Comparison of ENCODE assay signal across 17 cellular contexts in the genomic region with DNA sequence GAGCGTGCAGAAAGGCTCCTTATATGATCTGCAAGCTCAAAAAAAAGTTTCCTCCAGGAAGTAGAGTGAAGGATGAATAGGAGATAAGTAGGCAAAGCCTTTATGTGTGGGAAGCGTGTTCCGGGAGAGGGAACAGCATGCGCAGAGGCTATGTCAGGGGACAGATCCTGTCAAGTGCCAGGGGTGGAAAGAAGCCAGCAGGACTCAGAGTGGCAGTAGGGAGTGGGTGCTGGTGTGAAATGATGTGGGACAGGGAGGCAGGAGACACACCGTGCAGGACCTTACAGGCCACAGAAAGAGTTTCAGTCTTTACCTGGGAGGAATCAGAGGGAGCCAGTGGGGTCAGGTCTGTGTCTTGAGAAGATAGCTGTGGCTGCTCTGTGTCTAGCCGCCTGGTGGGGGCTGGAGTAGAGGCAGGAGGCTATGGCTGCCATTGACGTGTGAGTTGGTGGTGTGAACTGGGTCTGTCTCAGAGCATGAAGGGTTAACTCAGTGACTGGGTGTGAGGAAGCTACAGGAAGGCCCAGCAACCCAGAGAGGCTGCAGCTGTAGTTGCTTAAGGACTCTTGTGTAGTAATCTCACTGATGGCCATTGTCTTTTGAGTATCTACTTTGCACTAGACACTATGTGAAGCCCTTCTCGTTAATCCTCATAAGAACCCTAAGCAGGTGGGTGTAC.
A peak's percentile ranks its signal among the peaks of the same experiment; 100 is the strongest.
DNase-seq lines count a peak whose midpoint lies in the region; ATAC-seq and TF ChIP-seq lines count a peak whose summit lies in the region.
"Had no signal": no experiment of that assay in that cellular context is flagged by ENCODE, and none has a peak within 500 bp of the region (broad histone marks: within the 10 kb centered on the region; RNA-seq: fewer than 3 reads in every experiment).

No MANE protein-coding gene starts in this region.

- peaks cover 21% of the 10 kb centered on the region for H3K4me1 Mint-ChIP-seq in endodermal cell

- no peaks in the 10 kb centered on the region for H3K9me3 ChIP-seq in HEK293 (ENCODE audit: control insufficient read depth, insufficient read depth, low read depth, low read length)
- no peaks in the 10 kb centered on the region for H3K9me3 ChIP-seq in endodermal cell (ENCODE audit: control insufficient read depth, low read length)
- H3K9me3 ChIP-seq in gastrocnemius medialis: no peaks in the 10 kb centered on the region
- no peaks in the 10 kb centered on the region for H3K9me3 ChIP-seq in BE2C
- H3K9me3 ChIP-seq: Peyer's patch, thyroid gland had no signal

- intact Hi-C loops in gastrocnemius medialis (cut with DNase I; ENCODE audit: low total_unique reads): loop anchor here (10.0 kb wide), 1 partner anchor 833 kb away; no protein-coding TSS in a partner anchor

- H3K27ac Mint-ChIP-seq in endodermal cell: peak overlapping the region; percentile 48
- H3K27ac Mint-ChIP-seq: T-helper 1 cell treated with Interleukin-12 subunit alpha and Interleukin-12 subunit beta and Interleukin-4 antibody, amounts not matched to agents 30 μg/mL and 1 μg/mL, for 36 hours had no signal

- H3K36me3 ChIP-seq in HEK293 (ENCODE audit: control insufficient read depth in 2 of 2, insufficient read depth in 1 of 2, low read length in 2 of 2): no peaks in the 10 kb centered on the region
- H3K36me3 ChIP-seq in endodermal cell (ENCODE audit: control insufficient read depth, insufficient read depth, low read length): no peaks in the 10 kb centered on the region
- H3K36me3 ChIP-seq in gastrocnemius medialis: no peaks in the 10 kb centered on the region
- H3K36me3 ChIP-seq in BE2C: no peaks in the 10 kb centered on the region
- H3K36me3 ChIP-seq: Peyer's patch, thyroid gland had no signal

- ATAC-seq in gastrocnemius medialis: no peak
- no peak for ATAC-seq in HG02763 (IDR thresholded peaks at IDR 0.05; ENCODE audit: unreplicated experiment)
- ATAC-seq: CD8-positive, alpha-beta T cell had no signal

- no peak overlapping the region for H3K9ac ChIP-seq in endodermal cell (ENCODE audit: extremely low read depth, low read length, poor library complexity, severe bottlenecking)

- no peak overlapping the region for H3K27ac ChIP-seq in HEK293 (ENCODE audit: extremely low read depth, low read depth, low read length)
- no peak overlapping the region for H3K27ac ChIP-seq in endodermal cell (ENCODE audit: low read depth, low read length)
- peak overlapping the region; percentile 94 to 99 (median 98) for H3K27ac ChIP-seq in gastrocnemius medialis
- H3K27ac ChIP-seq: thyroid gland had no signal

- H3K36me3 Mint-ChIP-seq in endodermal cell (ENCODE audit: low read depth): no peaks in the 10 kb centered on the region
- H3K36me3 Mint-ChIP-seq: CD8-positive, alpha-beta T cell had no signal

- WGBS in endodermal cell (ENCODE audit: insufficient coverage in 1 of 2, insufficient read length in 1 of 2), 2 experiments: 82 to 94% methylated on average over 5 to 8 of the region's 8 CpGs

- peaks cover 13% of the 10 kb centered on the region for H3K4me1 ChIP-seq in HEK293 (ENCODE audit: control insufficient read depth, insufficient read depth, low read length)
- peaks cover 17% of the 10 kb centered on the region for H3K4me1 ChIP-seq in endodermal cell (ENCODE audit: control insufficient read depth, insufficient read depth, low read length)
- peaks cover 94 to 96% of the 10 kb centered on the region in 2 donors for H3K4me1 ChIP-seq in gastrocnemius medialis
- peaks cover 32% of the 10 kb centered on the region for H3K4me1 ChIP-seq in BE2C

- no peak overlapping the region for H3K4me3 ChIP-seq in HEK293 (ENCODE audit: low read depth, low read length)
- no peak overlapping the region for H3K4me3 ChIP-seq in endodermal cell (ENCODE audit: low read length)
- H3K4me3 ChIP-seq in gastrocnemius medialis: no peak overlapping the region
- no peak overlapping the region for H3K4me3 ChIP-seq in BE2C (ENCODE audit: low read depth, low read length)
- H3K4me3 ChIP-seq: Peyer's patch, thyroid gland had no signal

- H3K27me3 ChIP-seq in endodermal cell (ENCODE audit: control insufficient read depth, insufficient read depth, low read length, poor library complexity, severe bottlenecking) (no peaks in the 10 kb centered on the region), gastrocnemius medialis (no peaks in the 10 kb centered on the region), BE2C (no peaks in the 10 kb centered on the region)
- H3K27me3 ChIP-seq: Peyer's patch, thyroid gland had no signal

- TF ChIP-seq CTCF in HEK293 (tag by site-specific recombination; IDR thresholded peaks at IDR 0.05) (no peak), endodermal cell (conservative IDR thresholded peaks at IDR 0.05) (no peak), gastrocnemius medialis (IDR thresholded peaks at IDR 0.05 in 4 of 5, conservative IDR thresholded peaks at IDR 0.05 in 1 of 5) (no peak), BE2C (IDR thresholded peaks at IDR 0.05; ENCODE audit: low read depth, low read length) (no peak)

- no peak overlapping the region for H3K4me3 Mint-ChIP-seq in endodermal cell
- H3K4me3 Mint-ChIP-seq: CD8-positive, alpha-beta T cell; T-helper 1 cell treated with Interleukin-12 subunit alpha and Interleukin-12 subunit beta and Interleukin-4 antibody, amounts not matched to agents 30 μg/mL and 1 μg/mL, for 36 hours had no signal

- CTCF ChIA-PET in HEK293 (lab: Yijun Ruan, JAX): interaction anchor here (0.6 to 2.5 kb wide), 8 partner anchors 26 to 183 kb away, joined by 3 to 9 read pairs (median 3); no protein-coding TSS in a partner anchor

- in situ Hi-C loops in gastrocnemius medialis (cut with MboI; ENCODE audit: low sequenced_read_pairs in 4 of 4): no loop called here

- no peaks in the 10 kb centered on the region for H3K27me3 Mint-ChIP-seq in endodermal cell (ENCODE audit: insufficient read depth)

- POLR2A ChIA-PET in HEK293 (lab: Yijun Ruan, JAX): no interaction called here

- TF ChIP-seq POLR2A in gastrocnemius medialis (IDR thresholded peaks at IDR 0.05): no peak

- no peaks in the 10 kb centered on the region for H3K9me3 Mint-ChIP-seq in endodermal cell
- H3K9me3 Mint-ChIP-seq: CD8-positive, alpha-beta T cell; T-helper 1 cell treated with Interleukin-12 subunit alpha and Interleukin-12 subunit beta and Interleukin-4 antibody, amounts not matched to agents 30 μg/mL and 1 μg/mL, for 36 hours had no signal

- DNase-seq in NCI-H524 treated with DMSO at 0.1 percent for 48 hours (lab: John Stamatoyannopoulos, UW) (peak; percentile 83), endodermal cell (no peak), gastrocnemius medialis (no peak), RKO (ENCODE audit: low spot score) (no peak), BE2C (no peak)
- DNase-seq: activated CD4-positive, alpha-beta T cell treated with anti-CD3 and anti-CD28 coated beads for 4 hours; activated T-cell treated with anti-CD3 and anti-CD28 coated beads, Interleukin-2, amount 50 U/mL, for 1 hour; CD8-positive, alpha-beta T cell; hippocampal formation; left colon; NCI-H1092; NCI-H2227 treated with DMSO at 0.1 percent for 48 hours; Peyer's patch; thyroid gland had no signal

TF ChIP-seq in HEK293, 187 proteins besides CTCF, POLR2A, EP300 and RAD21:
- TF ChIP-seq KLF9 (tag by site-specific recombination; IDR thresholded peaks at IDR 0.05; ENCODE audit: low read depth) (no peak), ZNF18 (tag by site-specific recombination; IDR thresholded peaks at IDR 0.05) (peak; percentile 98), OSR2 (tag by site-specific recombination; IDR thresholded peaks at IDR 0.05) (no peak), ZFHX2 (tag by site-specific recombination; conservative IDR thresholded peaks at IDR 0.05) (0 out of 2 replicates have a peak, but pooled peaks have one; percentile 17)

Comparison
In these comparisons a context has a peak if more than half of its experiments do, and no peak if none do; other contexts are left out.
1. H3K27ac ChIP-seq: peak in gastrocnemius medialis (4 of 4); none in HEK293 (single experiment) and endodermal cell (single experiment).